In the genomic region with DNA sequence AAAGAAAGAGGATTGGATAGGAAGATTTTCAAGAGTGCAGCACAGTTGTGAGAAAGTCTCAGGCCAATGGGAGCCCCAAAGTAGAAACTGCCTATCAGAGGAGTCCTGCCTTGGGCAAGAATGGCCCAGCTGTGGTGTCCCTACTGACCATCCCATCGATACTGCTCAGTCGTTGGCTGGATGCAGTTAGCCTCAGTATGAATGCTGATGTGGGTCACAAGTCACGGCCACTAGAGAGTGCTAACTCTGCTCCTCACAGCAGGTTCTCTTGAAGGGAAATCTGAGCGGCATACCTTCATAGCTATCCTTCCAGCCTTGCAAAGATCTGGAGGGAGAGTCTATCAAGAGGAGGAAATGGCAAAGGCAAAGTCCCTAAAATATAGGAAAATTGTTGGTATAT, we compare ENCODE assay signal across 9 cellular contexts. TPM values are rescaled to one million over a fixed set of nuclear protein-coding genes. Genes with fewer than 3 reads are reported as not detected.
DNase-seq lines count a peak whose midpoint lies in the region; ATAC-seq and TF ChIP-seq lines count a peak whose summit lies in the region.
"Had no signal": no experiment of that assay in that cellular context is flagged by ENCODE, and none has a peak within 500 bp of the region (broad histone marks: within the 10 kb centered on the region; RNA-seq: fewer than 3 reads in every experiment).

No MANE protein-coding gene starts in this region.

- 15 to 20% methylated on average over 4 of the region's 4 CpGs for WGBS in body of pancreas, 2 donors
- 46% methylated on average over 4 of the region's 4 CpGs for WGBS in mesenchymal stem cell

- H3K4me3 ChIP-seq in body of pancreas: no peak overlapping the region
- H3K4me3 ChIP-seq in mesenchymal stem cell (ENCODE audit: insufficient read depth in 1 of 2, low read depth in 1 of 2, low read length in 2 of 2): no peak overlapping the region
- H3K4me3 ChIP-seq in CD4-positive, alpha-beta memory T cell (ENCODE audit: low read length in 2 of 2): no peak overlapping the region

- POLR2A ChIA-PET in CD4-positive, alpha-beta memory T cell (lab: Charles Lee; ENCODE audit: partially characterized antibody): interaction anchor here (2.2 kb wide), 1 partner anchor 11 kb away, joined by 6 read pairs; the partner anchor contains the start of gene CETN3
- POLR2A ChIA-PET in MCF 10A (lab: Yijun Ruan, JAX): interaction anchor here (0.8 to 1.8 kb wide), 3 partner anchors 11 to 53 kb away, joined by 3 to 4 read pairs (median 3); partner anchors contain the start of genes CETN3, MBLAC2 and POLR3G

- DNase-seq in ELR (ENCODE audit: low read depth) (peak; percentile 37), HFFc6 (no peak), body of pancreas (peak; percentile 25 to 52 (median 34)), mesenchymal stem cell (peak; percentile 14), MCF 10A (ENCODE audit: unreplicated experiment) (no peak)
- no peak for DNase-seq in CD4-positive, alpha-beta memory T cell
- no peak for DNase-seq in activated CD4-positive, alpha-beta T cell treated with anti-CD3 and anti-CD28 coated beads for 1 hour
- DNase-seq in stimulated activated CD4-positive, alpha-beta T cell treated with anti-CD3 and anti-CD28 coated beads, Interleukin-2, amount 100 ng/mL, for 24 hours: no peak

- H3K36me3 ChIP-seq in body of pancreas (replicated peaks in 1 of 2; ENCODE audit: insufficient read depth in 1 of 2, low read depth in 2 of 2) (no peaks in the 10 kb centered on the region), mesenchymal stem cell (ENCODE audit: control insufficient read depth in 1 of 2, insufficient read depth in 2 of 2, low read depth in 1 of 2, low read length in 2 of 2) (no peaks in the 10 kb centered on the region)
- no peaks in the 10 kb centered on the region for H3K36me3 ChIP-seq in CD4-positive, alpha-beta memory T cell (ENCODE audit: insufficient read depth, low read length)

- H3K27ac ChIP-seq in body of pancreas (no peak overlapping the region), mesenchymal stem cell (ENCODE audit: low read length, poor library complexity, severe bottlenecking) (no peak overlapping the region)
- H3K27ac ChIP-seq in CD4-positive, alpha-beta memory T cell (ENCODE audit: low read depth, low read length): no peak overlapping the region

- H3K27ac Mint-ChIP-seq in HFFc6 (no peak overlapping the region), MCF 10A (ENCODE audit: low read depth, unreplicated experiment) (no peak overlapping the region)
- H3K27ac Mint-ChIP-seq in CD4-positive, alpha-beta memory T cell: no peak overlapping the region
- H3K27ac Mint-ChIP-seq: activated naive CD4-positive, alpha-beta T cell treated with anti-CD3 and anti-CD28 coated beads, Interleukin-2, amount 50 U/mL, for 24 hours had no signal

- no peak overlapping the region for H3K18ac ChIP-seq in mesenchymal stem cell (ENCODE audit: low read depth in 1 of 2, low read length in 2 of 2)

- H3K9me3 ChIP-seq in body of pancreas: no peaks in the 10 kb centered on the region
- H3K9me3 ChIP-seq in mesenchymal stem cell (ENCODE audit: control insufficient read depth, low read length): no peaks in the 10 kb centered on the region
- no peaks in the 10 kb centered on the region for H3K9me3 ChIP-seq in CD4-positive, alpha-beta memory T cell (ENCODE audit: control insufficient read depth in 1 of 2, low read length in 2 of 2)

- no peak overlapping the region for H2BK12ac ChIP-seq in mesenchymal stem cell (ENCODE audit: low read length in 2 of 2)

- H3K9me3 Mint-ChIP-seq in HFFc6: no peaks in the 10 kb centered on the region; the same call in 1 of the 2 replicates
- H3K9me3 Mint-ChIP-seq in CD4-positive, alpha-beta memory T cell: peaks cover 0 to 2% (median 0%) of the 10 kb centered on the region in 8 donors
- no peaks in the 10 kb centered on the region for H3K9me3 Mint-ChIP-seq in MCF 10A (ENCODE audit: unreplicated experiment)
- H3K9me3 Mint-ChIP-seq: activated naive CD4-positive, alpha-beta T cell treated with anti-CD3 and anti-CD28 coated beads, Interleukin-2, amount 50 U/mL, for 24 hours had no signal

- H3K4me2 ChIP-seq in mesenchymal stem cell (ENCODE audit: low read length, poor library complexity, severe bottlenecking): no peak overlapping the region

- H2AFZ ChIP-seq in mesenchymal stem cell (ENCODE audit: low read depth, low read length): no peak overlapping the region

- no peak overlapping the region for H2BK5ac ChIP-seq in mesenchymal stem cell (ENCODE audit: low read depth, low read length, poor library complexity, severe bottlenecking)

- H3K9ac ChIP-seq in mesenchymal stem cell (ENCODE audit: low read length): no peak overlapping the region

- H3K79me1 ChIP-seq in mesenchymal stem cell (replicated peaks; ENCODE audit: low read length, poor library complexity, severe bottlenecking): no peaks in the 10 kb centered on the region

- H3K4me1 Mint-ChIP-seq in HFFc6 (ENCODE audit: low read depth) (no peaks in the 10 kb centered on the region), MCF 10A (ENCODE audit: insufficient read depth, unreplicated experiment) (no peaks in the 10 kb centered on the region)
- H3K4me1 Mint-ChIP-seq in CD4-positive, alpha-beta memory T cell: no peaks in the 10 kb centered on the region
- H3K4me1 Mint-ChIP-seq: activated naive CD4-positive, alpha-beta T cell treated with anti-CD3 and anti-CD28 coated beads, Interleukin-2, amount 50 U/mL, for 24 hours had no signal

- intact Hi-C loops in body of pancreas (cut with DNase I): no loop called here
- intact Hi-C loops in CD4-positive, alpha-beta memory T cell (cut with micrococcal nuclease): no loop called here
- intact Hi-C loops in MCF 10A (cut with micrococcal nuclease): no loop called here

- H3K4me3 Mint-ChIP-seq in HFFc6 (no peak overlapping the region), MCF 10A (ENCODE audit: unreplicated experiment) (no peak overlapping the region)
- H3K4me3 Mint-ChIP-seq in CD4-positive, alpha-beta memory T cell: no peak overlapping the region
- H3K4me3 Mint-ChIP-seq: activated naive CD4-positive, alpha-beta T cell treated with anti-CD3 and anti-CD28 coated beads, Interleukin-2, amount 50 U/mL, for 24 hours had no signal

- no peaks in the 10 kb centered on the region; the same call in 1 of the 2 replicates for H3K27me3 Mint-ChIP-seq in HFFc6 (ENCODE audit: insufficient read depth)
- H3K27me3 Mint-ChIP-seq in CD4-positive, alpha-beta memory T cell: peaks cover 8 to 15% of the 10 kb centered on the region in 2 donors
- H3K27me3 Mint-ChIP-seq in MCF 10A (ENCODE audit: insufficient read depth, unreplicated experiment): no peaks in the 10 kb centered on the region

- BruUV-seq in MCF 10A (replicated peaks; lab: Mats Ljungman, UMichigan): no TSS peak

- ATAC-seq in body of pancreas: peak; percentile 71

- H3K23ac ChIP-seq in mesenchymal stem cell (ENCODE audit: low read length in 2 of 2): no peak overlapping the region

- H3K4me1 ChIP-seq in body of pancreas: no peaks in the 10 kb centered on the region
- H3K4me1 ChIP-seq in mesenchymal stem cell (ENCODE audit: control insufficient read depth, insufficient read depth, low read depth, low read length): no peaks in the 10 kb centered on the region
- H3K4me1 ChIP-seq in CD4-positive, alpha-beta memory T cell (ENCODE audit: insufficient read depth, low read length): no peaks in the 10 kb centered on the region

- no peak for TF ChIP-seq POLR2A in body of pancreas (IDR thresholded peaks at IDR 0.05)

- no peak overlapping the region for H4K91ac ChIP-seq in mesenchymal stem cell (ENCODE audit: low read length)

- H2BK15ac ChIP-seq in mesenchymal stem cell (ENCODE audit: low read depth, poor library complexity, severe bottlenecking): no peak overlapping the region

- no peak overlapping the region for H2BK120ac ChIP-seq in mesenchymal stem cell (ENCODE audit: low read depth, low read length)

- no peak overlapping the region for H3K4ac ChIP-seq in mesenchymal stem cell (ENCODE audit: low read depth in 1 of 2, low read length in 2 of 2)

- no peak overlapping the region for H2AK5ac ChIP-seq in mesenchymal stem cell (ENCODE audit: low read length, severe bottlenecking)

- H3K27me3 ChIP-seq in body of pancreas (no peaks in the 10 kb centered on the region), mesenchymal stem cell (ENCODE audit: control insufficient read depth in 1 of 2, insufficient read depth in 1 of 2, low read length in 2 of 2) (no peaks in the 10 kb centered on the region)
- no peaks in the 10 kb centered on the region for H3K27me3 ChIP-seq in CD4-positive, alpha-beta memory T cell (ENCODE audit: insufficient read depth, low read length)

- H3K14ac ChIP-seq in mesenchymal stem cell (ENCODE audit: low read length in 2 of 2): no peak overlapping the region

- H3K36me3 Mint-ChIP-seq in HFFc6 (ENCODE audit: low read depth): no peaks in the 10 kb centered on the region
- no peaks in the 10 kb centered on the region for H3K36me3 Mint-ChIP-seq in CD4-positive, alpha-beta memory T cell
- H3K36me3 Mint-ChIP-seq in MCF 10A (ENCODE audit: insufficient read depth, unreplicated experiment): no peaks in the 10 kb centered on the region

- CTCF ChIA-PET in CD4-positive, alpha-beta memory T cell (lab: Charles Lee; ENCODE audit: partially characterized antibody): interaction anchor here (1.5 kb wide), 1 partner anchor 19 kb away, joined by 6 read pairs; no protein-coding TSS in a partner anchor
- CTCF ChIA-PET in MCF 10A (lab: Yijun Ruan, JAX): interaction anchor here (1.4 kb wide), 1 partner anchor 18 kb away, joined by 4 read pairs; no protein-coding TSS in a partner anchor

- TF ChIP-seq CTCF in HFFc6 (IDR thresholded peaks at IDR 0.05) (peak; percentile 25; the same call in 1 of the 2 replicates), body of pancreas (IDR thresholded peaks at IDR 0.05) (peak in 5 of 7 experiments; percentile 8 to 30 (median 20)), MCF 10A (IDR thresholded peaks at IDR 0.05; ENCODE audit: unreplicated experiment) (no peak)

- H4K8ac ChIP-seq in mesenchymal stem cell (ENCODE audit: low read length): no peak overlapping the region

RNA-seq across cellular contexts. Expression of gene CETN3, which starts 11.6 kb away (rescaled TPM):
- 10 to 100 TPM; 19.6 to 29.3 (median 24.8) TPM for total RNA-seq in HFFc6 (2021; fragmentation: NEBNext Ultra II Directional; extraction: Animal tissue kit (Norgen Biotek cat#: 25700))
- total RNA-seq in body of pancreas (10 to 100 TPM in 1 of 2 donors, 1 to 10 TPM in 1; 2.6 to 14.3 TPM), MCF 10A (2022) (24.8 and 28.4 TPM in 2 replicates)
- polyA plus RNA-seq in mesenchymal stem cell (2013, experiment 1 of 2): 13.4 TPM
- 15.6 TPM for polyA plus RNA-seq in mesenchymal stem cell (2013, experiment 2 of 2)
- total RNA-seq in CD4-positive, alpha-beta memory T cell: 10 to 100 TPM; 15.9 to 22.1 TPM
- polyA plus RNA-seq in CD4-positive, alpha-beta memory T cell: 10 to 100 TPM; 13.4 to 20.8 TPM

RNA-seq across cellular contexts. Expression of gene MBLAC2, which starts 53.4 kb away (rescaled TPM):
- total RNA-seq in HFFc6 (2021; fragmentation: NEBNext Ultra II Directional; extraction: Animal tissue kit (Norgen Biotek cat#: 25700)): 1 to 10 TPM; 5.1 to 6.3 (median 5.6) TPM
- 10 to 100 TPM in 1 of 2 donors, 1 to 10 TPM in 1; 6.0 to 13.8 TPM for total RNA-seq in body of pancreas
- 3.5 TPM for polyA plus RNA-seq in mesenchymal stem cell (2013, experiment 1 of 2)
- 3.6 TPM for polyA plus RNA-seq in mesenchymal stem cell (2013, experiment 2 of 2)
- total RNA-seq in CD4-positive, alpha-beta memory T cell: 10 to 100 TPM; 14.7 to 16.1 TPM
- 1 to 10 TPM; 1.9 to 4.9 TPM for polyA plus RNA-seq in CD4-positive, alpha-beta memory T cell
- total RNA-seq in MCF 10A (2022): 9.1 and 9.4 TPM in 2 replicates

RNA-seq across cellular contexts. Expression of gene POLR3G, which starts 53.5 kb away (rescaled TPM):
- total RNA-seq in HFFc6 (2021; fragmentation: NEBNext Ultra II Directional; extraction: Animal tissue kit (Norgen Biotek cat#: 25700)): 10 to 100 TPM in 5 of 6 experiments, 1 to 10 TPM in 1; 6.7 to 17.0 (median 15.3) TPM
- total RNA-seq in body of pancreas (1 to 10 TPM in 1 of 2 donors, not detected in 1; 1.6 TPM), MCF 10A (2022) (13.2 and 13.6 TPM in 2 replicates)
- polyA plus RNA-seq in mesenchymal stem cell (2013, experiment 1 of 2): 6.6 TPM
- polyA plus RNA-seq in mesenchymal stem cell (2013, experiment 2 of 2): 6.2 TPM
- 1 to 10 TPM; 1.2 to 1.5 TPM for total RNA-seq in CD4-positive, alpha-beta memory T cell
- 1 to 10 TPM; 1.4 to 2.2 TPM for polyA plus RNA-seq in CD4-positive, alpha-beta memory T cell

Comparison
In these comparisons a context has a peak if more than half of its experiments do, and no peak if none do; other contexts are left out.
1. DNase-seq: peak in ELR (single experiment), body of pancreas (4 of 4) and mesenchymal stem cell (single experiment); none in HFFc6 (single experiment), CD4-positive, alpha-beta memory T cell (0 of 5), activated CD4-positive, alpha-beta T cell treated with anti-CD3 and anti-CD28 coated beads for 1 hour (single experiment), MCF 10A (single experiment) and stimulated activated CD4-positive, alpha-beta T cell treated with anti-CD3 and anti-CD28 coated beads, Interleukin-2, amount 100 ng/mL, for 24 hours (0 of 2).